ENCODE assay signal across 8 cellular contexts in the genomic region with DNA sequence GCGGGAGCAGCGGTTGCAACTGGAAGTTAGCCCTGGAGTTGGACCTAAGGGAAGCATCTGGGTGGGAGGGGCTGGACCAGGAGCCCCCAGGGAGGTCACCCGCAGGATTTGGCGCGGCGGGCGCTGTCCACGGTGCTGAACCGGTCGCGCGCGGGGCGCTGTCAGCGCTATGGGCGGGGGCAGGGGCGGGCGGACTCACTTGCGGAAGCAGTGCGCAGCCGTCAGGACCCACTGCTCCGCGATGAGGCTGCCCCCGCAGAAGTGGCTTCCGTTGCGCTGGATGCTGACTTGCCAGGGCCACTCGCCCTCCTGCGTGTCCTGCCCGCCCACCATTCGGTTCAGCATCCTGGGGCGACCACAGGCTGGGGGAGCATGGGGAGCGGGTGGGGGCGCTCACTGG. TPM values are rescaled to one million over a fixed set of nuclear protein-coding genes. Genes with fewer than 3 reads are reported as not detected.
DNase-seq lines count a peak whose midpoint lies in the region; ATAC-seq and TF ChIP-seq lines count a peak whose summit lies in the region.

No MANE protein-coding gene starts in this region.

- 5% methylated on average over 33 of the region's 33 CpGs for WGBS in thymus

- H3K4me3 ChIP-seq in fibroblast of lung (replicated peaks in 1 of 4; ENCODE audit: control extremely low read depth in 1 of 4, insufficient read depth in 1 of 4, low read depth in 3 of 4, low read length in 4 of 4) (no peak overlapping the region), thymus (ENCODE audit: low read length) (peak overlapping the region; percentile 11)

- H3K4me1 ChIP-seq in fibroblast of lung (ENCODE audit: control insufficient read depth, extremely low read depth, insufficient read depth, low read length) (no peaks in the 10 kb centered on the region), thymus (ENCODE audit: control insufficient read depth, insufficient read depth, low read length) (peaks cover 5% of the 10 kb centered on the region)

- no peak for TF ChIP-seq CTCF in fibroblast of lung (conservative IDR thresholded peaks at IDR 0.05 in 1 of 2, IDR thresholded peaks at IDR 0.05 in 1 of 2; ENCODE audit: low read depth in 1 of 2, low read length in 2 of 2)

- no peaks in the 10 kb centered on the region for H3K9me3 ChIP-seq in fibroblast of lung (ENCODE audit: control insufficient read depth, insufficient read depth, low read depth, low read length)
- H3K9me3 ChIP-seq in thymus (ENCODE audit: control insufficient read depth): no peaks in the 10 kb centered on the region

- H3K9ac ChIP-seq in fibroblast of lung (ENCODE audit: insufficient read depth, low read length): no peak overlapping the region

- DNase-seq in AML-193 (lab: John Stamatoyannopoulos, UW): peak; percentile 11 to 31
- peak; percentile 14 for DNase-seq in LoVo (ENCODE audit: low spot score)
- DNase-seq in activated CD8-positive, alpha-beta memory T cell treated with anti-CD3 and anti-CD28 coated beads, Interleukin-2, amount 50 U/mL, for 1 hour (ENCODE audit: extremely low read depth): peak; percentile 53
- peak; percentile 27 to 50 for DNase-seq in fibroblast of lung (ENCODE audit: low read depth in 2 of 2)
- peak in 37 of 56 donors; percentile 4 to 72 (median 30) for DNase-seq in nucleus accumbens (lab: John Stamatoyannopoulos, UW)
- DNase-seq in NCI-H2029 treated with DMSO at 0.1 percent for 48 hours (lab: John Stamatoyannopoulos, UW): no peak

- H3K27ac ChIP-seq in fibroblast of lung (ENCODE audit: insufficient read depth, low read length) (no peak overlapping the region), thymus (ENCODE audit: low read depth) (peak overlapping the region; percentile 68)

- no peaks in the 10 kb centered on the region for H3K27me3 ChIP-seq in fibroblast of lung (ENCODE audit: control insufficient read depth, insufficient read depth, low read length)
- H3K27me3 ChIP-seq in thymus (ENCODE audit: control insufficient read depth, insufficient read depth): peaks cover 3% of the 10 kb centered on the region

- ATAC-seq in HG03571 (IDR thresholded peaks at IDR 0.05; ENCODE audit: unreplicated experiment): no peak

- H3K79me2 ChIP-seq in fibroblast of lung (ENCODE audit: control insufficient read depth, insufficient read depth, low read length): no peaks in the 10 kb centered on the region

- peaks cover 1% of the 10 kb centered on the region for H4K20me1 ChIP-seq in fibroblast of lung (ENCODE audit: control insufficient read depth, extremely low read depth, insufficient read depth, low read length)

- no peaks in the 10 kb centered on the region for H3K36me3 ChIP-seq in fibroblast of lung (ENCODE audit: control insufficient read depth, insufficient read depth, low read length)
- no peaks in the 10 kb centered on the region for H3K36me3 ChIP-seq in thymus (ENCODE audit: control insufficient read depth, insufficient read depth)

- no peak overlapping the region for H3K4me2 ChIP-seq in fibroblast of lung (ENCODE audit: extremely low read depth, insufficient read depth, low read length)

- H2AFZ ChIP-seq in fibroblast of lung (ENCODE audit: low read length): no peak overlapping the region

RNA-seq across cellular contexts. Expression of gene PRSS27, which starts 4.5 kb away (rescaled TPM):
- 1.0 and 1.2 TPM in 2 replicates for total RNA-seq in fibroblast of lung
- polyA plus RNA-seq in fibroblast of lung (0.16 and 0.24 TPM in 2 replicates), thymus (6.5 TPM)
- 0.38 and 0.57 TPM in 2 replicates for polyA plus RNA-seq in fibroblast of lung (2012)
- 0.11 TPM in 1 of 2 replicates, not detected in the other for polyA minus RNA-seq in fibroblast of lung (ENCODE audit: low replicate concordance)

RNA-seq across cellular contexts. Expression of gene KCTD5, which starts 33.2 kb away (rescaled TPM):
- 15.2 and 21.6 TPM in 2 replicates for total RNA-seq in fibroblast of lung
- polyA plus RNA-seq in fibroblast of lung (25.9 and 35.2 TPM in 2 replicates), thymus (21.8 TPM)
- polyA plus RNA-seq in fibroblast of lung (2012): 17.4 and 23.8 TPM in 2 replicates
- polyA minus RNA-seq in fibroblast of lung (ENCODE audit: low replicate concordance): 35.0 and 37.5 TPM in 2 replicates

RNA-seq across cellular contexts. Expression of gene SRRM2, which starts 36.9 kb away (rescaled TPM):
- total RNA-seq in fibroblast of lung: 43.9 and 74.3 TPM in 2 replicates
- 55.2 and 85.6 TPM in 2 replicates for polyA plus RNA-seq in fibroblast of lung
- polyA plus RNA-seq in fibroblast of lung (2012): 202 and 242 TPM in 2 replicates
- 605 and 812 TPM in 2 replicates for polyA minus RNA-seq in fibroblast of lung (ENCODE audit: low replicate concordance)
- polyA plus RNA-seq in thymus: 690 TPM
